20 cellular contexts compared by ENCODE assay signal in genomic region chr15:44163370-44163769, GRCh38. TPM values are rescaled to one million over a fixed set of nuclear protein-coding genes. Genes with fewer than 3 reads are reported as not detected.
"Had no signal": no experiment of that assay in that cellular context is flagged by ENCODE, and none has a peak within 500 bp of the region (broad histone marks: within the 10 kb centered on the region; RNA-seq: fewer than 3 reads in every experiment).

No MANE protein-coding gene starts in this region.

- H3K4me1 ChIP-seq: prostate gland, thyroid gland had no signal

- H3K36me3 ChIP-seq: cardiac muscle cell, ovary, prostate gland, thyroid gland had no signal

- H3K4me3 ChIP-seq: cardiac muscle cell, ovary, prostate gland, thyroid gland had no signal

- H3K4me1 Mint-ChIP-seq: activated naive CD8-positive, alpha-beta T cell treated with anti-CD3 and anti-CD28 coated beads for 36 hours; T-helper 17 cell had no signal

- H3K27me3 ChIP-seq: cardiac muscle cell, ovary, thyroid gland had no signal

- H3K36me3 Mint-ChIP-seq: activated naive CD8-positive, alpha-beta T cell treated with anti-CD3 and anti-CD28 coated beads for 36 hours; natural killer cell treated with Interleukin-12 subunit alpha and Interleukin-12 subunit beta and Interleukin-15 and Interleukin-18, amount 100 ng/mL, for 72 hours had no signal

- DNase-seq: activated CD4-positive, alpha-beta T cell treated with anti-CD3 and anti-CD28 coated beads for 4 hours; activated CD4-positive, alpha-beta T cell treated with anti-CD3 and anti-CD28 coated beads, Interleukin-2, amount 50 U/mL, for 48 hours; activated CD4-positive, CD25-positive, alpha-beta regulatory T cell; activated naive CD4-positive, alpha-beta T cell treated with Interleukin-2 at 50 U/mL for 16 hours; activated naive CD8-positive, alpha-beta T cell treated with anti-CD3 and anti-CD28 coated beads for 36 hours; activated T-cell treated with anti-CD3 and anti-CD28 coated beads, Interleukin-2, amount 50 U/mL, for 48 hours; hypothalamus; islet precursor cell; left cardiac atrium; ovary; stimulated activated CD4-positive, alpha-beta T cell treated with anti-CD3 and anti-CD28 coated beads, Interleukin-4, amount 100 ng/mL, for 4 hours; stimulated activated naive CD8-positive, alpha-beta T cell treated with anti-CD3 and anti-CD28 coated beads, Interleukin-15, Interleukin-2, amounts not matched to agents 100 U/mL and 50 U/mL, for 24 hours; substantia nigra; T-helper 17 cell; thyroid gland had no signal

- H3K27ac ChIP-seq: cardiac muscle cell, epithelial cell of prostate, ovary, prostate gland, thyroid gland had no signal

- H3K9me3 Mint-ChIP-seq: activated naive CD8-positive, alpha-beta T cell treated with anti-CD3 and anti-CD28 coated beads for 36 hours; natural killer cell treated with Interleukin-12 subunit alpha and Interleukin-12 subunit beta and Interleukin-15 and Interleukin-18, amount 100 ng/mL, for 72 hours had no signal

- H3K9me3 ChIP-seq: ovary, prostate gland, thyroid gland had no signal

- H3K4me3 Mint-ChIP-seq: activated naive CD8-positive, alpha-beta T cell treated with anti-CD3 and anti-CD28 coated beads for 36 hours; natural killer cell treated with Interleukin-12 subunit alpha and Interleukin-12 subunit beta and Interleukin-15 and Interleukin-18, amount 100 ng/mL, for 72 hours; T-helper 17 cell had no signal

- FAIRE-seq: frontal cortex had no signal

- H3K27ac Mint-ChIP-seq: activated naive CD8-positive, alpha-beta T cell treated with anti-CD3 and anti-CD28 coated beads for 36 hours; natural killer cell treated with Interleukin-12 subunit alpha and Interleukin-12 subunit beta and Interleukin-15 and Interleukin-18, amount 100 ng/mL, for 72 hours; T-helper 17 cell had no signal

RNA-seq across cellular contexts. Expression of gene FRMD5, which starts 31.7 kb away (rescaled TPM):
- total RNA-seq: natural killer cell treated with Interleukin-12 subunit alpha and Interleukin-12 subunit beta and Interleukin-15 and Interleukin-18, amount 100 ng/mL, for 72 hours; T-helper 17 cell had no signal
